ENCODE assay signal across 25 cellular contexts in the genomic region with DNA sequence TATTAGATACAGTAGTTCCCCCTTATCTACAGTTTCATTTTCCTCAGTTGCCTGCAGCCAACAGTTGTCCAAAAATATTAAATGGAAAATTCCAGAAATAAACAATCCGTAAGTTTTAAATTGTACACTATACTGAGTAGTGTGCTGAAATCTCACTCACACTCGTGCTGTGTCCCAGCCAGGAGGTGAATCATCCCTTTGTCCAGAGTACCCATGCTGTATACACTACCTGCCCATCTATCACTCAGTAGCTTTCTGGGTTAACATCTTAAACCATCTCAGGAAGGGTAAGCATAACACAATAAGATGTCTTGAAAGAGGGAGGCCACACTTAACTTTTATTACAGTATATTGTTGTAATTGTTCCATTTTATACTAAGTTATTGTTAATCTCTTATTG. TPM values are rescaled to one million over a fixed set of nuclear protein-coding genes. Genes with fewer than 3 reads are reported as not detected.
"Had no signal": no experiment of that assay in that cellular context is flagged by ENCODE, and none has a peak within 500 bp of the region (broad histone marks: within the 10 kb centered on the region; RNA-seq: fewer than 3 reads in every experiment).

No MANE protein-coding gene starts in this region.

- H3K9me3 ChIP-seq: colonic mucosa, esophagus muscularis mucosa, gastroesophageal sphincter had no signal

- H3K27me3 ChIP-seq: brain microvascular endothelial cell, colonic mucosa, esophagus muscularis mucosa, gastroesophageal sphincter, heart right ventricle had no signal

- H3K4me3 ChIP-seq: colonic mucosa, esophagus muscularis mucosa, gastroesophageal sphincter, heart right ventricle had no signal

- ATAC-seq: activated naive CD4-positive, alpha-beta T cell treated with anti-CD3 and anti-CD28 coated beads, Interleukin-2, amount 50 U/mL, for 72 hours; activated T-cell treated with anti-CD3 and anti-CD28 coated beads, Interleukin-2, amount 50 U/mL, for 72 hours; T-cell had no signal

- DNase-seq: activated CD4-positive, alpha-beta memory T cell treated with anti-CD3 and anti-CD28 coated beads, Interleukin-2, amount 10 ng/mL, durations not matched to agents 7 days and 5 days; activated CD4-positive, alpha-beta T cell treated with anti-CD3 and anti-CD28 coated beads for 1 hour; activated CD4-positive, alpha-beta T cell treated with anti-CD3 and anti-CD28 coated beads for 4 hours; activated CD4-positive, alpha-beta T cell treated with anti-CD3 and anti-CD28 coated beads, Interleukin-2, amount 10 ng/mL, durations not matched to agents 7 days and 5 days; activated CD4-positive, alpha-beta T cell treated with anti-CD3 and anti-CD28 coated beads, Interleukin-2, amount 50 U/mL, for 4 hours; activated CD8-positive, alpha-beta memory T cell treated with anti-CD3 and anti-CD28 coated beads, Interleukin-2, amount 50 U/mL, for 48 hours; activated gamma-delta T cell; activated naive CD4-positive, alpha-beta T cell; activated naive CD4-positive, alpha-beta T cell treated with anti-CD3 and anti-CD28 coated beads, Interleukin-2, amount 10 ng/mL, durations not matched to agents 7 days and 5 days; activated naive CD8-positive, alpha-beta T cell treated with anti-CD3 and anti-CD28 coated beads, Interleukin-2, amount 10 ng/mL, durations not matched to agents 7 days and 5 days; activated T-cell treated with anti-CD3 and anti-CD28 coated beads for 4 hours; activated T-cell treated with anti-CD3 and anti-CD28 coated beads, Interleukin-2, amount 50 U/mL, for 24 hours; activated T-cell treated with anti-CD3 and anti-CD28 coated beads, Interleukin-2, amount 50 U/mL, for 72 hours; anterior cingulate cortex; colonic mucosa; effector CD8-positive, alpha-beta T cell; foreskin melanocyte; heart right ventricle; T-cell; T-helper 9 cell had no signal

- H3K36me3 ChIP-seq: brain microvascular endothelial cell, colonic mucosa, esophagus muscularis mucosa, gastroesophageal sphincter, heart right ventricle had no signal

- H3K27ac ChIP-seq: brain microvascular endothelial cell, colonic mucosa, esophagus muscularis mucosa, gastroesophageal sphincter, heart right ventricle had no signal

- H3K4me1 ChIP-seq: colonic mucosa had no signal

RNA-seq across cellular contexts. Expression of gene DNAH5, which starts 31.7 kb away (rescaled TPM):
- total RNA-seq: activated CD4-positive, alpha-beta memory T cell treated with anti-CD3 and anti-CD28 coated beads, Interleukin-2, amount 10 ng/mL, durations not matched to agents 7 days and 5 days; activated CD4-positive, alpha-beta T cell treated with anti-CD3 and anti-CD28 coated beads, Interleukin-2, amount 10 ng/mL, durations not matched to agents 7 days and 5 days; activated naive CD4-positive, alpha-beta T cell treated with anti-CD3 and anti-CD28 coated beads, Interleukin-2, amount 50 U/mL, for 72 hours; activated naive CD8-positive, alpha-beta T cell treated with anti-CD3 and anti-CD28 coated beads, Interleukin-2, amount 10 ng/mL, durations not matched to agents 7 days and 5 days; activated T-cell treated with anti-CD3 and anti-CD28 coated beads, Interleukin-2, amount 50 U/mL, for 72 hours; T-helper 2 cell treated with Interferon-gamma antibody and Interleukin-4, amounts not matched to agents 100 ng/mL and 5 ng/mL, for 36 hours had no signal
